ENCODE assay signal across 21 cellular contexts in genomic region chr6:10272591-10272990, GRCh38.
"Had no signal": no experiment of that assay in that cellular context is flagged by ENCODE, and none has a peak within 500 bp of the region (broad histone marks: within the 10 kb centered on the region; RNA-seq: fewer than 3 reads in every experiment).

No MANE protein-coding gene starts in this region.

- H3K4me1 ChIP-seq: right atrium auricular region, suprapubic skin had no signal

- H3K36me3 ChIP-seq: brain microvascular endothelial cell, esophagus squamous epithelium, right atrium auricular region, suprapubic skin had no signal

- H3K4me3 ChIP-seq: esophagus squamous epithelium, right atrium auricular region, suprapubic skin had no signal

- H3K27me3 ChIP-seq: brain microvascular endothelial cell, esophagus squamous epithelium, right atrium auricular region had no signal

- DNase-seq: activated CD4-positive, alpha-beta T cell treated with anti-CD3 and anti-CD28 coated beads for 48 hours; activated CD8-positive, alpha-beta memory T cell treated with anti-CD3 and anti-CD28 coated beads, Interleukin-2, amount 50 U/mL, for 4 hours; activated CD8-positive, alpha-beta T cell treated with anti-CD3 and anti-CD28 coated beads, Interleukin-2, amount 10 ng/mL, durations not matched to agents 7 days and 5 days; activated gamma-delta T cell; activated T-cell treated with anti-CD3 and anti-CD28 coated beads, Interleukin-2, amount 50 U/mL, for 72 hours; amniotic stem cell; brain microvascular endothelial cell; cortex of kidney; effector CD8-positive, alpha-beta T cell; esophagus squamous epithelium; hypothalamus; kidney glomerular epithelial cell; occipital lobe; small intestine; stimulated activated naive CD8-positive, alpha-beta T cell treated with anti-CD3 and anti-CD28 coated beads, Interleukin-15, Interleukin-2, amounts not matched to agents 100 U/mL and 50 U/mL, for 24 hours; trophoblast cell had no signal

- H3K9me3 ChIP-seq: esophagus squamous epithelium, right atrium auricular region, suprapubic skin had no signal

- FAIRE-seq: endothelial cell of umbilical vein, small intestine had no signal

- ATAC-seq: activated CD8-positive, alpha-beta T cell treated with anti-CD3 and anti-CD28 coated beads, Interleukin-2, amount 10 ng/mL, durations not matched to agents 7 days and 5 days; activated naive CD4-positive, alpha-beta T cell treated with anti-CD3 and anti-CD28 coated beads, Interleukin-2, amount 50 U/mL, for 72 hours; activated T-cell treated with anti-CD3 and anti-CD28 coated beads, Interleukin-2, amount 50 U/mL, for 72 hours; stimulated activated naive CD8-positive, alpha-beta T cell treated with anti-CD3 and anti-CD28 coated beads, Interleukin-15, Interleukin-2, amounts not matched to agents 100 U/mL and 50 U/mL, for 24 hours; WTC11 had no signal
